8 cellular contexts compared by ENCODE assay signal in the genomic region with DNA sequence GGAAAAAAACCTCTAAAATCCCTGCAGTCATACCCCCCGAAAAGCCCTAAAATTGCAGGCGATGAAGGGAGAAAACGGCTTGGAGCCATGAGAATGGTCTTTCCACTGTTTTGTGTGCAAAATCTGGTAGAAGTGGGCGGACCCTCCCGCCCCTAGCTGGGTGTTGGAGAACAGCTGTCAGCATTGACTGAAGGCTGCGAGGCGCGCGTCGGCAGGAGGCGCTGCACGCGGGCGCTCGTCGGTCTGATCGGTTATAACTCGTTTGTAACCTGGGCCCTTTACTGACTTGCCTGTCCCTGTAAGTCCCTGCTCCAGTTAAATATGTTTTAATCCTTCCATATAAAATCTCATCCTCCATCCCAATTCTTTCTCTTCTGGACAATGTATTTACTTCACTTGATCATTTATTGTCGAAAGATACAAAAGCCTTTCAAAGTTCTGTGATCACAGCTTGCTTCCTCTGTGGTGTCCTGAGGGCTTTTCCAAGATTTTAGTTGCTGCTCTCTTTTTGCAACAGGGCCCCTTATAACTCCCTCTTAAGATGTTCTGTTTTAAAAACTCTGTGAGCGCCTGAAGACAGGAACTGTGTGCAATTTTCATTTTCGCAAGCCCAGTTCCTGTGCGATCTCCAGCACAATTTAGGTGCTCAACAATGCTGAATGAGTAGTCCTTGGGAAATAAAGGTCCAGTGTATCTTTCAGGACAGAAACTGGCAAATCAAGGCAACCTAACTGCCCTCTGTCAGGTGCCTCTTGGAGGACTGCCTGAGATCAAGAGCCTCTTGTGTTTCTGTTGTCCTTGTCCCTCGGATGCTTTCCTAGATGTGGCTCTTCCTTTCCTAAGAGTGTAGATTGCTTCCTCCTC. TPM values are rescaled to one million over a fixed set of nuclear protein-coding genes. Genes with fewer than 3 reads are reported as not detected.
DNase-seq lines count a peak whose midpoint lies in the region; ATAC-seq, FAIRE-seq and TF ChIP-seq lines count a peak whose summit lies in the region.

No MANE protein-coding gene starts in this region.

- no peak for TF ChIP-seq EP300 in A549 (IDR thresholded peaks at IDR 0.05)

- H3K36me3 ChIP-seq in lower lobe of right lung, result no peaks in the 10 kb centered on the region

- TF ChIP-seq CTCF in A549 (IDR thresholded peaks at IDR 0.05) (peak; percentile 99), lower lobe of right lung (IDR thresholded peaks at IDR 0.05) (peak; percentile 91)

- no peaks in the 10 kb centered on the region for H3K9me3 ChIP-seq in A549
- no peaks in the 10 kb centered on the region for H3K9me3 ChIP-seq in lower lobe of right lung

- intact Hi-C loops in lower lobe of right lung (cut with DNase I), result no loop called here

- peak; percentile 79 to 87 for ATAC-seq in A549
- peak; percentile 32 for ATAC-seq in GM18873 (IDR thresholded peaks at IDR 0.05; ENCODE audit: low FRiP score, unreplicated experiment)
- ATAC-seq in HG03520 (IDR thresholded peaks at IDR 0.05; ENCODE audit: unreplicated experiment), result peak; percentile 43
- peak; percentile 84 to 87 for ATAC-seq in lower lobe of right lung

- H3K27me3 ChIP-seq in lower lobe of right lung (ENCODE audit: low read depth), result no peaks in the 10 kb centered on the region

- FAIRE-seq in A549 (lab: Jason Lieb, UNC), result no peak

- DNase-seq in A549 (ENCODE audit: low read depth in 1 of 2, low spot score in 1 of 2), result peak; percentile 72 to 92
- peak; percentile 16 for DNase-seq in NCI-H748 treated with DMSO at 0.1 percent for 48 hours (lab: John Stamatoyannopoulos, UW)
- DNase-seq in activated CD4-positive, alpha-beta T cell treated with anti-CD3 and anti-CD28 coated beads, Interleukin-2, amount 50 U/mL, for 48 hours, result peak; percentile 84 to 89
- DNase-seq in ecto neural progenitor cell (ENCODE audit: low spot score), result peak; percentile 87
- DNase-seq in lower lobe of right lung, result peak; percentile 89
- DNase-seq in stimulated activated CD4-positive, alpha-beta T cell treated with anti-CD3 and anti-CD28 coated beads, TNF-alpha, amount 100 ng/mL, for 24 hours (ENCODE audit: low read depth in 3 of 3), result peak; percentile 65 to 81 (median 70)

- H3K4me1 ChIP-seq in A549 (peaks cover 31% of the 10 kb centered on the region), lower lobe of right lung (peaks cover 39% of the 10 kb centered on the region)

- CTCF ChIA-PET in A549 (lab: Yijun Ruan, JAX), result interaction anchor here (0.6 to 11.8 kb wide), 47 partner anchors 9 to 288 kb away, joined by 3 to 152 read pairs (median 6); partner anchors contain the start of gene GALM

- peak; percentile 81 to 89 for TF ChIP-seq RAD21 in A549 (conservative IDR thresholded peaks at IDR 0.05 in 1 of 2, IDR thresholded peaks at IDR 0.05 in 1 of 2)

- H3K4me3 ChIP-seq in A549, result peak overlapping the region; percentile 91
- H3K4me3 ChIP-seq in lower lobe of right lung, result peak overlapping the region; percentile 74

- TF ChIP-seq POLR2A in A549 (IDR thresholded peaks at IDR 0.05; ENCODE audit: low read length), result no peak

- 20% methylated on average over 23 of the region's 23 CpGs for WGBS in A549 (ENCODE audit: missing lambda C conversion rate)

- peak overlapping the region; percentile 75 for H3K4me2 ChIP-seq in A549

- POLR2A ChIA-PET in A549 (lab: Yijun Ruan, JAX), result interaction anchor here (1.0 to 4.6 kb wide), 6 partner anchors 60 to 147 kb away, joined by 3 to 63 read pairs (median 6); partner anchors contain the start of genes GALM and SRSF7

- peak overlapping the region; percentile 75 to 85 for H3K27ac ChIP-seq in A549
- peak overlapping the region; percentile 95 for H3K27ac ChIP-seq in lower lobe of right lung

TF ChIP-seq in A549, 52 proteins besides CTCF, POLR2A, EP300 and RAD21:
- TF ChIP-seq RARB (CRISPR knock-in tag; IDR thresholded peaks at IDR 0.05) (peak; percentile 57; the same call in 1 of the 2 replicates), TP53 (CRISPR knock-in tag; IDR thresholded peaks at IDR 0.05) (0 out of 2 replicates have a peak, but pooled peaks have one; percentile 77), PHF8 (IDR thresholded peaks at IDR 0.05; ENCODE audit: borderline replicate concordance, low read depth) (peak; percentile 82), NPAS2 (CRISPR knock-in tag; IDR thresholded peaks at IDR 0.05; ENCODE audit: borderline replicate concordance) (no peak), RCOR1 (IDR thresholded peaks at IDR 0.05; ENCODE audit: low read depth, low read length) (no peak), SMC3 (IDR thresholded peaks at IDR 0.05) (peak; percentile 98), HOXB13 (CRISPR knock-in tag; IDR thresholded peaks at IDR 0.05; ENCODE audit: low read depth) (peak; percentile 40; the same call in 1 of the 2 replicates), CEBPB (IDR thresholded peaks at IDR 0.05) (no peak), MAFK (IDR thresholded peaks at IDR 0.05; ENCODE audit: partially characterized antibody) (no peak)
- TF ChIP-seq, protein P1, sequence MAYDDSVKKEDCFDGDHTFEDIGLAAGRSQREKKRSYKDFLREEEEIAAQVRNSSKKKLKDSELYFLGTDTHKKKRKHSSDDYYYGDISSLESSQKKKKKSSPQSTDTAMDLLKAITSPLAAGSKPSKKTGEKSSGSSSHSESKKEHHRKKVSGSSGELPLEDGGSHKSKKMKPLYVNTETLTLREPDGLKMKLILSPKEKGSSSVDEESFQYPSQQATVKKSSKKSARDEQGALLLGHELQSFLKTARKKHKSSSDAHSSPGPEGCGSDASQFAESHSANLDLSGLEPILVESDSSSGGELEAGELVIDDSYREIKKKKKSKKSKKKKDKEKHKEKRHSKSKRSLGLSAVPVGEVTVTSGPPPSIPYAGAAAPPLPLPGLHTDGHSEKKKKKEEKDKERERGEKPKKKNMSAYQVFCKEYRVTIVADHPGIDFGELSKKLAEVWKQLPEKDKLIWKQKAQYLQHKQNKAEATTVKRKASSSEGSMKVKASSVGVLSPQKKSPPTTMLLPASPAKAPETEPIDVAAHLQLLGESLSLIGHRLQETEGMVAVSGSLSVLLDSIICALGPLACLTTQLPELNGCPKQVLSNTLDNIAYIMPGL (CRISPR knock-in tag; IDR thresholded peaks at IDR 0.05; ENCODE audit: borderline replicate concordance), result peak; percentile 73; the same call in 1 of the 2 replicates
- TF ChIP-seq, protein P2, sequence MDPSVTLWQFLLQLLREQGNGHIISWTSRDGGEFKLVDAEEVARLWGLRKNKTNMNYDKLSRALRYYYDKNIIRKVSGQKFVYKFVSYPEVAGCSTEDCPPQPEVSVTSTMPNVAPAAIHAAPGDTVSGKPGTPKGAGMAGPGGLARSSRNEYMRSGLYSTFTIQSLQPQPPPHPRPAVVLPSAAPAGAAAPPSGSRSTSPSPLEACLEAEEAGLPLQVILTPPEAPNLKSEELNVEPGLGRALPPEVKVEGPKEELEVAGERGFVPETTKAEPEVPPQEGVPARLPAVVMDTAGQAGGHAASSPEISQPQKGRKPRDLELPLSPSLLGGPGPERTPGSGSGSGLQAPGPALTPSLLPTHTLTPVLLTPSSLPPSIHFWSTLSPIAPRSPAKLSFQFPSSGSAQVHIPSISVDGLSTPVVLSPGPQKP (IDR thresholded peaks at IDR 0.05; ENCODE audit: low read depth, low read length), result no peak
- TF ChIP-seq, protein P3, sequence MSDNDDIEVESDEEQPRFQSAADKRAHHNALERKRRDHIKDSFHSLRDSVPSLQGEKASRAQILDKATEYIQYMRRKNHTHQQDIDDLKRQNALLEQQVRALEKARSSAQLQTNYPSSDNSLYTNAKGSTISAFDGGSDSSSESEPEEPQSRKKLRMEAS (IDR thresholded peaks at IDR 0.05), result peak; percentile 75
- TF ChIP-seq, protein P4, sequence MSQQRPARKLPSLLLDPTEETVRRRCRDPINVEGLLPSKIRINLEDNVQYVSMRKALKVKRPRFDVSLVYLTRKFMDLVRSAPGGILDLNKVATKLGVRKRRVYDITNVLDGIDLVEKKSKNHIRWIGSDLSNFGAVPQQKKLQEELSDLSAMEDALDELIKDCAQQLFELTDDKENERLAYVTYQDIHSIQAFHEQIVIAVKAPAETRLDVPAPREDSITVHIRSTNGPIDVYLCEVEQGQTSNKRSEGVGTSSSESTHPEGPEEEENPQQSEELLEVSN (IDR thresholded peaks at IDR 0.05; ENCODE audit: borderline replicate concordance, low read depth), result peak; percentile 70; the same call in 1 of the 2 replicates

RNA-seq across cellular contexts. Expression of gene HNRNPLL, which starts 0.9 kb away (rescaled TPM):
- polyA plus RNA-seq in A549 (2011; rRNA removed) (67.5 and 73.8 TPM in 2 replicates), A549 (2017; fragmentation: RNase III; extraction: RNeasy Plus Mini Kit Qiagen cat#74134 plus additional on column Dnase treatment) (36.5 to 39.3 TPM (median 39.0 TPM) in 3 replicates)
- polyA plus RNA-seq in A549 (2012; cell fraction: cytosol; rRNA removed), result 17.6 and 19.7 TPM in 2 replicates
- polyA plus RNA-seq in A549 (2012; cell fraction: nucleus; rRNA removed), result 12.3 and 14.5 TPM in 2 replicates
- 21.4 and 24.9 TPM in 2 replicates for polyA minus RNA-seq in A549 (2011; rRNA and poly(A)+ RNA removed)
- total RNA-seq in lower lobe of right lung, result 38.8 TPM

Comparison
In these comparisons a context has a peak if more than half of its experiments do, and no peak if none do; other contexts are left out.
1. Peak in every context shown above with its lines: DNase-seq, ATAC-seq, H3K4me3 ChIP-seq and H3K27ac ChIP-seq.
2. ATAC-seq: peak in every context shown above with its lines; median percentile 86 in lower lobe of right lung; 83 in A549; 43 in HG03520; 32 in GM18873.
3. DNase-seq: peak in every context shown above with its lines; median percentile 89 in lower lobe of right lung; 87 in ecto neural progenitor cell; 86 in activated CD4-positive, alpha-beta T cell treated with anti-CD3 and anti-CD28 coated beads, Interleukin-2, amount 50 U/mL, for 48 hours; 82 in A549; 70 in stimulated activated CD4-positive, alpha-beta T cell treated with anti-CD3 and anti-CD28 coated beads, TNF-alpha, amount 100 ng/mL, for 24 hours; 16 in NCI-H748 treated with DMSO at 0.1 percent for 48 hours.